24 cellular contexts compared by ENCODE assay signal in the genomic region with DNA sequence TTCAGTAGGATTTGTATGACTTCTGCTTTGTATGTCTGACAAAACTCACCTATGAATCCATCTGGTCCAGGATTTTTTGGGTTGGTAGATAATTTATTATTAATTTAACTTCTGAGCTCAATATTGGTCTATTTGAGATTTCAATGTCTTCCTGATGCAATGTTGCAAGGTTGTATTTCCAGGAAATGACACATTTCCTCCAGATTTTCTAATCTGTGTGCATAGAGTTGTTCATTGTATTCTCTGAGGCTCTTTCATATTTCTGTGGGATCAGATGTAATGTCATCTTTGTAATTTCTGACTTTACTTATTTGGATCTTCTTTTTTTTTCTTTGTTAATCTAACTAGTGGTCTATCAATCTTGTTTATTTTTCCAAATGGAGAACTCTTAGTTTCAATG.
DNase-seq lines count a peak whose midpoint lies in the region; ATAC-seq, FAIRE-seq and TF ChIP-seq lines count a peak whose summit lies in the region.
"Had no signal": no experiment of that assay in that cellular context is flagged by ENCODE, and none has a peak within 500 bp of the region (broad histone marks: within the 10 kb centered on the region; RNA-seq: fewer than 3 reads in every experiment).

No MANE protein-coding gene starts in this region.

- peaks cover 5 to 16% of the 10 kb centered on the region in 2 donors for H3K4me1 Mint-ChIP-seq in natural killer cell treated with Interleukin-12 subunit alpha and Interleukin-12 subunit beta and Interleukin-15 and Interleukin-18, amount 100 ng/mL, for 72 hours (ENCODE audit: low read depth in 2 of 2)

- H3K36me3 Mint-ChIP-seq in natural killer cell treated with Interleukin-12 subunit alpha and Interleukin-12 subunit beta and Interleukin-15 and Interleukin-18, amount 100 ng/mL, for 72 hours = peaks cover 4% of the 10 kb centered on the region

- no peak overlapping the region for H3K27ac ChIP-seq in coronary artery
- H3K27ac ChIP-seq: BLaER1, RWPE1 had no signal

- no peak for FAIRE-seq in RCC 7860 (lab: Jason Lieb, UNC)
- FAIRE-seq: GM12892, GM18507, H1, HepG2, K562 had no signal

- no peak for TF ChIP-seq CTCF in cardiac fibroblast (IDR thresholded peaks at IDR 0.05; ENCODE audit: low read depth, low read length)
- TF ChIP-seq CTCF in fibroblast of mammary gland (conservative IDR thresholded peaks at IDR 0.05; ENCODE audit: control insufficient read depth, insufficient read depth, low read depth, low read length) = no peak
- TF ChIP-seq CTCF in coronary artery (IDR thresholded peaks at IDR 0.05) = no peak

- H3K27ac Mint-ChIP-seq in natural killer cell treated with Interleukin-12 subunit alpha and Interleukin-12 subunit beta and Interleukin-15 and Interleukin-18, amount 100 ng/mL, for 72 hours = no peak overlapping the region
- H3K27ac Mint-ChIP-seq: CD4-positive, alpha-beta T cell had no signal

- DNase-seq in OCI-M1 (lab: John Stamatoyannopoulos, UW) (peak; percentile 8), cardiac fibroblast (ENCODE audit: low read depth in 2 of 2) (peak; percentile 54 to 65), fibroblast of mammary gland (ENCODE audit: low read depth) (peak; percentile 7), SW480 (ENCODE audit: low spot score) (no peak), coronary artery (ENCODE audit: low spot score) (no peak), RCC 7860 (ENCODE audit: low spot score) (no peak)
- no peak for DNase-seq in natural killer cell treated with Interleukin-12 subunit alpha and Interleukin-12 subunit beta and Interleukin-15 and Interleukin-18, amount 100 ng/mL, for 72 hours (ENCODE audit: low spot score)
- DNase-seq: ACHN; Calu3; CD4-positive, alpha-beta T cell; DMS153; NCI-H1092; NCI-H1436; NCI-H187 treated with DMSO at 0.1 percent for 48 hours; NCI-H2107; NCI-H446 treated with DMSO at 0.1 percent for 48 hours; NCI-H526 treated with DMSO at 0.1 percent for 48 hours had no signal

- no peak overlapping the region for H3K4me3 Mint-ChIP-seq in natural killer cell treated with Interleukin-12 subunit alpha and Interleukin-12 subunit beta and Interleukin-15 and Interleukin-18, amount 100 ng/mL, for 72 hours
- H3K4me3 Mint-ChIP-seq: CD4-positive, alpha-beta T cell had no signal

- H3K27me3 Mint-ChIP-seq in natural killer cell treated with Interleukin-12 subunit alpha and Interleukin-12 subunit beta and Interleukin-15 and Interleukin-18, amount 100 ng/mL, for 72 hours = peaks cover 7 to 11% of the 10 kb centered on the region in 2 donors
- H3K27me3 Mint-ChIP-seq: CD4-positive, alpha-beta T cell had no signal

- H3K4me3 ChIP-seq in cardiac fibroblast (replicated peaks in 1 of 2; ENCODE audit: low read depth in 2 of 2, low read length in 2 of 2) = no peak overlapping the region
- H3K4me3 ChIP-seq in fibroblast of mammary gland (ENCODE audit: control insufficient read depth, low read depth, low read length) = no peak overlapping the region
- H3K4me3 ChIP-seq in coronary artery = no peak overlapping the region
- H3K4me3 ChIP-seq: BLaER1, K562 had no signal

- H3K9me3 Mint-ChIP-seq in natural killer cell treated with Interleukin-12 subunit alpha and Interleukin-12 subunit beta and Interleukin-15 and Interleukin-18, amount 100 ng/mL, for 72 hours = no peaks in the 10 kb centered on the region

- ATAC-seq in natural killer cell treated with Interleukin-12 subunit alpha and Interleukin-12 subunit beta and Interleukin-15 and Interleukin-18, amount 100 ng/mL, for 72 hours = no peak
- ATAC-seq: HepG2, K562 had no signal

Comparison
In these comparisons a context has a peak if more than half of its experiments do, and no peak if none do; other contexts are left out.
1. DNase-seq: peak in OCI-M1 (single experiment), cardiac fibroblast (2 of 2) and fibroblast of mammary gland (single experiment); none in SW480 (single experiment), coronary artery (single experiment), natural killer cell treated with Interleukin-12 subunit alpha and Interleukin-12 subunit beta and Interleukin-15 and Interleukin-18, amount 100 ng/mL, for 72 hours (single experiment) and RCC 7860 (single experiment).